26 cellular contexts compared by ENCODE assay signal in genomic region chr13:114230575-114230974, GRCh38. TPM values are rescaled to one million over a fixed set of nuclear protein-coding genes. Genes with fewer than 3 reads are reported as not detected.
"Had no signal": no experiment of that assay in that cellular context is flagged by ENCODE, and none has a peak within 500 bp of the region (broad histone marks: within the 10 kb centered on the region; RNA-seq: fewer than 3 reads in every experiment).

No MANE protein-coding gene starts in this region.

- H3K27me3 ChIP-seq: uterus had no signal

- DNase-seq: activated B cell treated with CpG ODN at 0.5 μM for 24 hours; activated CD4-positive, alpha-beta T cell treated with anti-CD3 and anti-CD28 coated beads, Interleukin-2, amount 10 ng/mL, durations not matched to agents 24 days and 14 days; activated CD8-positive, alpha-beta memory T cell treated with anti-CD3 and anti-CD28 coated beads, Interleukin-2, amount 50 U/mL, for 4 hours; activated effector memory CD4-positive, alpha-beta T cell treated with anti-CD3 and anti-CD28 coated beads, Interleukin-2, amount 50 U/mL, for 16 hours; activated T-cell treated with anti-CD3 and anti-CD28 coated beads, Interleukin-2, amount 50 U/mL, for 48 hours; adrenal gland; cerebellar nuclear complex; effector CD4-positive, alpha-beta T cell; gastrocnemius medialis; head of caudate nucleus; left cardiac atrium; mucosa of descending colon; naive B cell; stimulated activated CD4-positive, alpha-beta T cell treated with anti-CD3 and anti-CD28 coated beads, Interleukin-2, amount 100 ng/mL, for 24 hours; stimulated activated naive CD8-positive, alpha-beta T cell treated with anti-CD3 and anti-CD28 coated beads, Interleukin-15, Interleukin-2, amounts not matched to agents 100 U/mL and 50 U/mL, for 24 hours; uterus had no signal

- H3K9me3 Mint-ChIP-seq: activated B cell treated with CpG ODN at 0.5 μM for 24 hours; activated CD4-positive, alpha-beta T cell treated with anti-CD3 and anti-CD28 coated beads, Interleukin-2, amount 10 ng/mL, durations not matched to agents 24 days and 14 days; naive B cell had no signal

- H3K4me3 Mint-ChIP-seq: activated B cell treated with CpG ODN at 0.5 μM for 24 hours; activated CD4-positive, alpha-beta T cell treated with anti-CD3 and anti-CD28 coated beads, Interleukin-2, amount 10 ng/mL, durations not matched to agents 24 days and 14 days; naive B cell had no signal

- H3K4me3 ChIP-seq: adrenal gland, gastrocnemius medialis, mucosa of descending colon, prostate gland, right atrium auricular region, tibial nerve, uterus had no signal

- H3K9me3 ChIP-seq: adrenal gland, gastrocnemius medialis, mucosa of descending colon, prostate gland, right atrium auricular region, tibial nerve, uterus had no signal

- H3K27ac ChIP-seq: adrenal gland, gastrocnemius medialis, prostate gland, right atrium auricular region, tibial nerve, uterus had no signal

- H3K36me3 ChIP-seq: adrenal gland, gastrocnemius medialis, prostate gland, right atrium auricular region, tibial nerve, uterus had no signal

- ATAC-seq: activated naive CD4-positive, alpha-beta T cell treated with anti-CD3 and anti-CD28 coated beads, Interleukin-2, amount 50 U/mL, for 72 hours; esophagus mucosa; gastrocnemius medialis; left cardiac atrium; mucosa of descending colon; stimulated activated naive CD8-positive, alpha-beta T cell treated with anti-CD3 and anti-CD28 coated beads, Interleukin-15, Interleukin-2, amounts not matched to agents 100 U/mL and 50 U/mL, for 24 hours had no signal

- H3K27ac Mint-ChIP-seq: activated B cell treated with CpG ODN at 0.5 μM for 24 hours; activated CD4-positive, alpha-beta T cell treated with anti-CD3 and anti-CD28 coated beads, Interleukin-2, amount 10 ng/mL, durations not matched to agents 24 days and 14 days; naive B cell had no signal

- H3K36me3 Mint-ChIP-seq: naive B cell had no signal

RNA-seq across cellular contexts. Expression of gene CFAP97D2, which starts 51.5 kb away (rescaled TPM):
- total RNA-seq: activated B cell treated with CpG ODN at 0.5 μM for 24 hours; activated CD4-positive, alpha-beta T cell treated with anti-CD3 and anti-CD28 coated beads, Interleukin-2, amount 10 ng/mL, durations not matched to agents 24 days and 14 days; activated naive CD4-positive, alpha-beta T cell treated with anti-CD3 and anti-CD28 coated beads, Interleukin-2, amount 50 U/mL, for 72 hours; adrenal gland; bronchial epithelial cell; esophagus mucosa; gastrocnemius medialis; left cardiac atrium; lower leg skin; mucosa of descending colon; neural crest cell; omental fat pad; right atrium auricular region; T-helper 2 cell treated with Interferon-gamma antibody and Interleukin-4, amounts not matched to agents 100 ng/mL and 5 ng/mL, for 36 hours; tibial nerve; uterus had no signal
- polyA plus RNA-seq: adrenal gland had no signal
